In genomic region chr17:57195790-57196460, GRCh38 we compare ENCODE assay signal across 19 cellular contexts.
DNase-seq lines count a peak whose midpoint lies in the region; ATAC-seq and TF ChIP-seq lines count a peak whose summit lies in the region.
"Had no signal": no experiment of that assay in that cellular context is flagged by ENCODE, and none has a peak within 500 bp of the region (broad histone marks: within the 10 kb centered on the region; RNA-seq: fewer than 3 reads in every experiment).

No MANE protein-coding gene starts in this region.

- H3K36me3 ChIP-seq in HEK293 (ENCODE audit: control insufficient read depth in 2 of 2, insufficient read depth in 1 of 2, low read length in 2 of 2): no peaks in the 10 kb centered on the region
- H3K36me3 ChIP-seq in endodermal cell (ENCODE audit: control insufficient read depth, insufficient read depth, low read length): no peaks in the 10 kb centered on the region
- H3K36me3 ChIP-seq: upper lobe of right lung had no signal

- no peaks in the 10 kb centered on the region for H3K27me3 ChIP-seq in endodermal cell (ENCODE audit: control insufficient read depth, insufficient read depth, low read length, poor library complexity, severe bottlenecking)
- H3K27me3 ChIP-seq: body of pancreas, upper lobe of right lung had no signal

- no peaks in the 10 kb centered on the region for H3K9me3 ChIP-seq in HEK293 (ENCODE audit: control insufficient read depth, insufficient read depth, low read depth, low read length)
- no peaks in the 10 kb centered on the region for H3K9me3 ChIP-seq in endodermal cell (ENCODE audit: control insufficient read depth, low read length)
- H3K9me3 ChIP-seq: body of pancreas, upper lobe of right lung had no signal

- peak; percentile 69 for DNase-seq in NCI-H2171 treated with DMSO at 0.1 percent for 48 hours (lab: John Stamatoyannopoulos, UW)
- no peak for DNase-seq in NCI-H2171 (lab: John Stamatoyannopoulos, UW)
- peak; percentile 52 for DNase-seq in amniotic epithelial cell (ENCODE audit: low read depth)
- DNase-seq in iris pigment epithelial cell (ENCODE audit: low read depth): peak; percentile 43
- DNase-seq in NCI-H748 (lab: John Stamatoyannopoulos, UW; ENCODE audit: unreplicated experiment): no peak
- DNase-seq in endodermal cell: no peak
- DNase-seq: activated effector memory CD4-positive, alpha-beta T cell treated with anti-CD3 and anti-CD28 coated beads, Interleukin-2, amount 50 U/mL, for 16 hours; body of pancreas; DND-41; NCI-H524; stimulated activated naive CD4-positive, alpha-beta T cell treated with Interleukin-2 at 50 U/mL for 16 hours; upper lobe of right lung had no signal

- H3K27ac Mint-ChIP-seq in endodermal cell: no peak overlapping the region
- H3K27ac Mint-ChIP-seq: CD14-positive monocyte, GM23338 had no signal

- H3K9me3 Mint-ChIP-seq in endodermal cell: peaks cover 8% of the 10 kb centered on the region

- no peak overlapping the region for H3K27ac ChIP-seq in HEK293 (ENCODE audit: extremely low read depth, low read depth, low read length)
- H3K27ac ChIP-seq in endodermal cell (ENCODE audit: low read depth, low read length): no peak overlapping the region
- H3K27ac ChIP-seq: body of pancreas, parathyroid adenoma, SK-N-MC, upper lobe of right lung had no signal

- CTCF ChIA-PET in HEK293 (lab: Yijun Ruan, JAX): no interaction called here

- no peak overlapping the region for H3K4me3 Mint-ChIP-seq in endodermal cell
- H3K4me3 Mint-ChIP-seq: CD14-positive monocyte, GM23338 had no signal

- no peaks in the 10 kb centered on the region for H3K36me3 Mint-ChIP-seq in endodermal cell (ENCODE audit: low read depth)
- H3K36me3 Mint-ChIP-seq: CD14-positive monocyte had no signal

- 95 to 100% methylated on average over 5 to 7 of the region's 7 CpGs for WGBS in endodermal cell (ENCODE audit: insufficient coverage in 1 of 2, insufficient read length in 1 of 2), 2 experiments

- H3K4me1 Mint-ChIP-seq in endodermal cell: no peaks in the 10 kb centered on the region
- H3K4me1 Mint-ChIP-seq: CD14-positive monocyte, GM23338 had no signal

- no peak for TF ChIP-seq CTCF in HEK293 (tag by site-specific recombination; IDR thresholded peaks at IDR 0.05)
- no peak for TF ChIP-seq CTCF in endodermal cell (conservative IDR thresholded peaks at IDR 0.05)

- POLR2A ChIA-PET in HEK293 (lab: Yijun Ruan, JAX): no interaction called here

- no peak overlapping the region for H3K4me3 ChIP-seq in HEK293 (ENCODE audit: low read depth, low read length)
- no peak overlapping the region for H3K4me3 ChIP-seq in endodermal cell (ENCODE audit: low read length)
- H3K4me3 ChIP-seq: body of pancreas, GM23338, SK-N-MC, smooth muscle cell, upper lobe of right lung had no signal

- no peaks in the 10 kb centered on the region for H3K27me3 Mint-ChIP-seq in endodermal cell (ENCODE audit: insufficient read depth)

- H3K4me1 ChIP-seq in HEK293 (ENCODE audit: control insufficient read depth, insufficient read depth, low read length) (no peaks in the 10 kb centered on the region), endodermal cell (ENCODE audit: control insufficient read depth, insufficient read depth, low read length) (no peaks in the 10 kb centered on the region)
- H3K4me1 ChIP-seq: body of pancreas, upper lobe of right lung had no signal

- no peak for ATAC-seq in GM19467 (IDR thresholded peaks at IDR 0.05; ENCODE audit: unreplicated experiment)
- ATAC-seq: body of pancreas, GM23338, upper lobe of right lung had no signal

- no peak overlapping the region for H3K9ac ChIP-seq in endodermal cell (ENCODE audit: extremely low read depth, low read length, poor library complexity, severe bottlenecking)
- H3K9ac ChIP-seq: parathyroid adenoma had no signal

TF ChIP-seq in HEK293, 187 proteins besides CTCF, POLR2A, EP300 and RAD21:
- TF ChIP-seq ZNF274 (IDR thresholded peaks at IDR 0.05; ENCODE audit: low read length): no peak
- no peak for TF ChIP-seq ZNF274 (tag by site-specific recombination; IDR thresholded peaks at IDR 0.05; ENCODE audit: borderline replicate concordance)
- no peak for TF ChIP-seq ZNF354C (tag by site-specific recombination; IDR thresholded peaks at IDR 0.05; ENCODE audit: borderline replicate concordance, low read depth)
- TF ChIP-seq RBAK (tag by site-specific recombination; IDR thresholded peaks at IDR 0.05): peak; percentile 98

Comparison
In these comparisons a context has a peak if more than half of its experiments do, and no peak if none do; other contexts are left out.
1. DNase-seq: peak in NCI-H2171 treated with DMSO at 0.1 percent for 48 hours (single experiment), amniotic epithelial cell (single experiment) and iris pigment epithelial cell (single experiment); none in NCI-H2171 (single experiment), NCI-H748 (single experiment) and endodermal cell (single experiment).